11 cellular contexts compared by ENCODE assay signal in the genomic region with DNA sequence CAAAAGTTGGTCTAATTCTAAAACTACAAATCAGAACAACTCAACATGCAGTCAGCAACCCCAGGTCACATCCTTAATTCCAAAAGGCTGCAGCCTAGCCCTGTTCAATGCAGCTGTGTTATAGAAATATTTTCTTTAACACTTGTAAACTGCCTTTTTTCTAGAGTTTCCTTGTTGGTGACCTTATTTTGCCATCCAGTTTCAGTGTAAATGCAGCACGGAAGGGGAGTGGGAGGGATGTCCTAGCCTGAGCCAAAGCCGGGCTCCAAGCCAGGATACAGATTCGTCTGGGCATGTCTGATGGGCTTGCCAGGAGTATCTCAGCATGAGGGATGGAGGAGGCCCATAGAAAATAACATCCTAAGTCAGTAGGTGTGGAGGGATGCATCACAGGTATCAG. TPM values are rescaled to one million over a fixed set of nuclear protein-coding genes. Genes with fewer than 3 reads are reported as not detected.
DNase-seq lines count a peak whose midpoint lies in the region; ATAC-seq and TF ChIP-seq lines count a peak whose summit lies in the region.
"Had no signal": no experiment of that assay in that cellular context is flagged by ENCODE, and none has a peak within 500 bp of the region (broad histone marks: within the 10 kb centered on the region; RNA-seq: fewer than 3 reads in every experiment).

No MANE protein-coding gene starts in this region.

- TF ChIP-seq EP300 in SK-N-SH (IDR thresholded peaks at IDR 0.05; ENCODE audit: borderline replicate concordance in 1 of 2, low read depth in 1 of 2, low read length in 1 of 2), result no peak

- no peaks in the 10 kb centered on the region for H3F3A ChIP-seq in SK-N-SH (replicated peaks; ENCODE audit: insufficient read depth)

- H3K9me2 ChIP-seq in SK-N-SH, result no peaks in the 10 kb centered on the region

- H3K9ac ChIP-seq in SK-N-SH, result no peak overlapping the region

- no peak overlapping the region for H3K4me2 ChIP-seq in SK-N-SH

- H3K9me3 ChIP-seq in HEK293 (ENCODE audit: control insufficient read depth, insufficient read depth, low read depth, low read length) (no peaks in the 10 kb centered on the region), SK-N-SH (no peaks in the 10 kb centered on the region)
- H3K9me3 ChIP-seq: transverse colon had no signal

- no peak overlapping the region for H3K4me3 Mint-ChIP-seq in Calu3 (ENCODE audit: low read depth, unreplicated experiment)
- H3K4me3 Mint-ChIP-seq: IgD-negative memory B cell had no signal

- no peaks in the 10 kb centered on the region for H3K36me3 ChIP-seq in HEK293 (ENCODE audit: control insufficient read depth in 2 of 2, insufficient read depth in 1 of 2, low read length in 2 of 2)
- H3K36me3 ChIP-seq in SK-N-SH (replicated peaks in 1 of 2; ENCODE audit: control insufficient read depth in 1 of 2, insufficient read depth in 2 of 2, low read length in 1 of 2), result no peaks in the 10 kb centered on the region
- H3K36me3 ChIP-seq: transverse colon had no signal

- POLR2A ChIA-PET in HEK293 (lab: Yijun Ruan, JAX), result no interaction called here
- POLR2A ChIA-PET in SK-N-SH (lab: Yijun Ruan, JAX), result no interaction called here

- CTCF ChIA-PET in HEK293 (lab: Yijun Ruan, JAX), result no interaction called here
- CTCF ChIA-PET in SK-N-SH (lab: Yijun Ruan, JAX), result no interaction called here
- CTCF ChIA-PET in Calu3 (lab: Charles Lee), result interaction anchor here (1.2 kb wide), 1 partner anchor 15 kb away, joined by 3 read pairs; no protein-coding TSS in a partner anchor

- intact Hi-C loops in Calu3 (cut with micrococcal nuclease; ENCODE audit: unreplicated experiment), result no loop called here

- H4K20me1 ChIP-seq in SK-N-SH (ENCODE audit: insufficient read depth), result no peaks in the 10 kb centered on the region

- H3K27ac ChIP-seq in HEK293 (ENCODE audit: extremely low read depth, low read depth, low read length) (no peak overlapping the region), SK-N-SH (ENCODE audit: low read depth in 2 of 2, low read length in 1 of 2) (peak overlapping the region in 1 of 2 experiments; percentile 67; a peak in 2 of 4 replicates)
- H3K27ac ChIP-seq: transverse colon had no signal

- 52% methylated on average over 3 of the region's 3 CpGs for WGBS in SK-N-SH (ENCODE audit: low lambda C conversion rate)

- H3K27me3 ChIP-seq in SK-N-SH (ENCODE audit: insufficient read depth), result no peaks in the 10 kb centered on the region
- H3K27me3 ChIP-seq: transverse colon had no signal

- no peak for TF ChIP-seq RAD21 in SK-N-SH (IDR thresholded peaks at IDR 0.05; ENCODE audit: low read length)

- H3K4me1 Mint-ChIP-seq in Calu3 (ENCODE audit: low read depth, unreplicated experiment), result peaks cover 10% of the 10 kb centered on the region

- TF ChIP-seq CTCF in HEK293 (tag by site-specific recombination; IDR thresholded peaks at IDR 0.05) (no peak), SK-N-SH (IDR thresholded peaks at IDR 0.05) (no peak), Calu3 (IDR thresholded peaks at IDR 0.05; ENCODE audit: unreplicated experiment) (no peak)

- in situ Hi-C loops in ACHN (cut with HindIII; ENCODE audit: low pct_ligation_motif_present, low pct_unique_long_range_greater_than_20kb, low sequenced_read_pairs), result no loop called here

- H3K4me3 ChIP-seq in HEK293 (ENCODE audit: low read depth, low read length), result no peak overlapping the region
- no peak overlapping the region for H3K4me3 ChIP-seq in SK-N-SH (ENCODE audit: low read depth in 2 of 2, low read length in 1 of 2)
- no peak overlapping the region for H3K4me3 ChIP-seq in skeletal muscle cell (ENCODE audit: low read depth, low read length)
- H3K4me3 ChIP-seq: transverse colon had no signal

- H3K27ac Mint-ChIP-seq in Calu3 (ENCODE audit: unreplicated experiment), result no peak overlapping the region
- H3K27ac Mint-ChIP-seq: IgD-negative memory B cell had no signal

- no peaks in the 10 kb centered on the region for H3K27me3 Mint-ChIP-seq in Calu3 (ENCODE audit: unreplicated experiment)
- H3K27me3 Mint-ChIP-seq: IgD-negative memory B cell had no signal

- no TSS peak for BruUV-seq in Calu3 (replicated peaks; lab: Mats Ljungman, UMichigan)

- H3K36me3 Mint-ChIP-seq in Calu3 (ENCODE audit: insufficient read depth, unreplicated experiment), result no peaks in the 10 kb centered on the region
- H3K36me3 Mint-ChIP-seq: IgD-negative memory B cell had no signal

- no peaks in the 10 kb centered on the region for H3K79me2 ChIP-seq in SK-N-SH (ENCODE audit: insufficient read depth)

- no peak for DNase-seq in SK-N-SH
- DNase-seq in fibroblast of peridontal ligament (ENCODE audit: extremely low read depth), result peak; percentile 85
- peak; percentile 92 for DNase-seq in skeletal muscle cell (ENCODE audit: low read depth)
- DNase-seq in ACHN, result no peak
- no peak for DNase-seq in NCI-H524 (lab: John Stamatoyannopoulos, UW)
- DNase-seq in Calu3, result no peak
- DNase-seq: SHP77, transverse colon had no signal

- ATAC-seq in HG03135 (IDR thresholded peaks at IDR 0.05; ENCODE audit: unreplicated experiment), result no peak

- H2AFZ ChIP-seq in SK-N-SH (ENCODE audit: low read depth), result 0 out of 2 replicates have a peak overlapping the region, but pooled peaks have one; percentile 10

- H3K9me3 Mint-ChIP-seq in Calu3 (ENCODE audit: low read depth, unreplicated experiment), result no peaks in the 10 kb centered on the region
- H3K9me3 Mint-ChIP-seq: IgD-negative memory B cell had no signal

- no peaks in the 10 kb centered on the region for H3K4me1 ChIP-seq in HEK293 (ENCODE audit: control insufficient read depth, insufficient read depth, low read length)
- H3K4me1 ChIP-seq in SK-N-SH (ENCODE audit: control insufficient read depth in 1 of 2, insufficient read depth in 2 of 2, low read depth in 1 of 2, low read length in 1 of 2), result peaks cover 0 to 16% of the 10 kb centered on the region in 2 experiments; a peak in 2 of 4 replicates

TF ChIP-seq in HEK293, 187 proteins besides CTCF, POLR2A, EP300 and RAD21:
- TF ChIP-seq ZNF621 (tag by site-specific recombination; IDR thresholded peaks at IDR 0.05) (no peak), MZF1 (tag by site-specific recombination; IDR thresholded peaks at IDR 0.05; ENCODE audit: borderline replicate concordance) (peak; percentile 48; the same call in 1 of the 2 replicates)
TF ChIP-seq in HEK293: peak in this region for 1.

TF ChIP-seq in SK-N-SH, 30 proteins besides CTCF, POLR2A, EP300 and RAD21:
- TF ChIP-seq RXRA (IDR thresholded peaks at IDR 0.05; ENCODE audit: borderline replicate concordance, low read depth) (no peak), TEAD4 (IDR thresholded peaks at IDR 0.05; ENCODE audit: borderline replicate concordance, insufficient read depth) (no peak), JUND (IDR thresholded peaks at IDR 0.05) (no peak), YY1 (IDR thresholded peaks at IDR 0.05; ENCODE audit: low read depth) (no peak), TAF1 (IDR thresholded peaks at IDR 0.05; ENCODE audit: borderline replicate concordance, low read depth, low read length) (no peak), RFX5 (IDR thresholded peaks at IDR 0.05; ENCODE audit: low read length) (no peak), SIN3A (IDR thresholded peaks at IDR 0.05; ENCODE audit: borderline replicate concordance, low read depth, low read length) (no peak), FOXJ3 (CRISPR knock-in tag; IDR thresholded peaks at IDR 0.05) (no peak), TCF12 (IDR thresholded peaks at IDR 0.05) (no peak), POLR2AphosphoS5 (IDR thresholded peaks at IDR 0.05; ENCODE audit: low read depth, low read length) (no peak)
- TF ChIP-seq, protein P1, sequence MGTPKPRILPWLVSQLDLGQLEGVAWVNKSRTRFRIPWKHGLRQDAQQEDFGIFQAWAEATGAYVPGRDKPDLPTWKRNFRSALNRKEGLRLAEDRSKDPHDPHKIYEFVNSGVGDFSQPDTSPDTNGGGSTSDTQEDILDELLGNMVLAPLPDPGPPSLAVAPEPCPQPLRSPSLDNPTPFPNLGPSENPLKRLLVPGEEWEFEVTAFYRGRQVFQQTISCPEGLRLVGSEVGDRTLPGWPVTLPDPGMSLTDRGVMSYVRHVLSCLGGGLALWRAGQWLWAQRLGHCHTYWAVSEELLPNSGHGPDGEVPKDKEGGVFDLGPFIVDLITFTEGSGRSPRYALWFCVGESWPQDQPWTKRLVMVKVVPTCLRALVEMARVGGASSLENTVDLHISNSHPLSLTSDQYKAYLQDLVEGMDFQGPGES (IDR thresholded peaks at IDR 0.05; ENCODE audit: low read depth, low read length), result no peak

RNA-seq across cellular contexts. Expression of a gene that starts 17.7 kb away (rescaled TPM):
- polyA plus RNA-seq in SK-N-SH (2012; rRNA removed), result 23.1 and 28.9 TPM in 2 replicates
- 25.0 and 30.2 TPM in 2 replicates for polyA plus RNA-seq in SK-N-SH (2012; cell fraction: cytosol; rRNA removed)
- polyA plus RNA-seq in SK-N-SH (2012; cell fraction: nucleus; rRNA removed), result 12.7 and 27.2 TPM in 2 replicates
- total RNA-seq in Calu3 (2022), result 78.0 and 82.5 TPM in 2 replicates

Comparison
In these comparisons a context has a peak if more than half of its experiments do, and no peak if none do; other contexts are left out.
1. DNase-seq: peak in fibroblast of peridontal ligament (single experiment) and skeletal muscle cell (single experiment); none in SK-N-SH (single experiment), ACHN (single experiment), NCI-H524 (0 of 2) and Calu3 (single experiment).